In the genomic region with DNA sequence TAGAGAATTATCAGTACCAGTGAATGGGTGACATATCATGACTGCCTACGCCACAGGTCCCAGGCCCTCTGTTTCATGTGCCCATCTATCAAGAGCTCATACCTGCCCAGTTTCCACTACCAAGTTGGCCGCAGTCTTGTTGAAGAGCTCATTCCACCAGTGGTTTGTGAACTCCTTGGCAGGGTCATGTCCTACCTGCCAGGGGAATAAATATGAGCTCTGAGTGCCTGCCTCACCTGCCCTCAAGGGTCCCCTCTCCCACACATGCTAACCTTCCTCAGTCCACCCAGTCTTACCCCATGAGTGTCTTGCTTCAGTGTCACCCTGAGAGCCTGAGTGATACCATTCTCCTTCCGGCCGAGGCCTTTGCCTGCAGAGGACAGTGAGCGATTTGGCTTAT, we compare ENCODE assay signal across 29 cellular contexts. TPM values are rescaled to one million over a fixed set of nuclear protein-coding genes. Genes with fewer than 3 reads are reported as not detected.
DNase-seq lines count a peak whose midpoint lies in the region; ATAC-seq, FAIRE-seq and TF ChIP-seq lines count a peak whose summit lies in the region.
"Had no signal": no experiment of that assay in that cellular context is flagged by ENCODE, and none has a peak within 500 bp of the region (broad histone marks: within the 10 kb centered on the region; RNA-seq: fewer than 3 reads in every experiment).

No MANE protein-coding gene starts in this region.

- peaks cover 34% of the 10 kb centered on the region for H3K36me3 Mint-ChIP-seq in activated naive CD4-positive, alpha-beta T cell treated with anti-CD3 and anti-CD28 coated beads for 36 hours (ENCODE audit: low read depth)
- H3K36me3 Mint-ChIP-seq in CD4-positive, alpha-beta memory T cell = peaks cover 38 to 57% of the 10 kb centered on the region in 2 donors
- peaks cover 47% of the 10 kb centered on the region for H3K36me3 Mint-ChIP-seq in activated naive CD8-positive, alpha-beta T cell treated with anti-CD3 and anti-CD28 coated beads for 36 hours

- CTCF ChIA-PET in activated naive CD4-positive, alpha-beta T cell treated with anti-CD3 and anti-CD28 coated beads for 36 hours (lab: Charles Lee) = interaction anchor here (1.2 to 1.9 kb wide), 4 partner anchors 10 to 117 kb away, joined by 3 to 5 read pairs (median 4); no protein-coding TSS in a partner anchor
- CTCF ChIA-PET in CD4-positive, alpha-beta memory T cell (lab: Charles Lee; ENCODE audit: partially characterized antibody) = interaction anchor here (0.6 to 4.7 kb wide), 6 partner anchors 10 to 212 kb away, joined by 3 to 21 read pairs (median 3); no protein-coding TSS in a partner anchor

- no peak for ATAC-seq in GM21576 (IDR thresholded peaks at IDR 0.05; ENCODE audit: unreplicated experiment)
- ATAC-seq: left lobe of liver, PC-3 had no signal

- peak overlapping the region; percentile 9 for H3K27ac Mint-ChIP-seq in activated naive CD4-positive, alpha-beta T cell treated with anti-CD3 and anti-CD28 coated beads for 36 hours
- H3K27ac Mint-ChIP-seq in CD4-positive, alpha-beta memory T cell = peak overlapping the region in 3 of 7 donors; percentile 65 to 83 (median 68)
- H3K27ac Mint-ChIP-seq in activated naive CD8-positive, alpha-beta T cell treated with anti-CD3 and anti-CD28 coated beads for 36 hours = peak overlapping the region; percentile 97
- H3K27ac Mint-ChIP-seq: activated naive CD8-positive, alpha-beta T cell treated with anti-CD3 and anti-CD28 coated beads, Interleukin-2, amount 10 ng/mL, durations not matched to agents 7 days and 5 days had no signal

- intact Hi-C loops in activated naive CD4-positive, alpha-beta T cell treated with anti-CD3 and anti-CD28 coated beads for 36 hours (cut with micrococcal nuclease) = no loop called here
- intact Hi-C loops in CD4-positive, alpha-beta memory T cell (cut with micrococcal nuclease) = no loop called here
- intact Hi-C loops in sigmoid colon (cut with DNase I) = no loop called here

- H3K4me1 Mint-ChIP-seq in activated naive CD4-positive, alpha-beta T cell treated with anti-CD3 and anti-CD28 coated beads for 36 hours (ENCODE audit: low read depth) = peaks cover 58% of the 10 kb centered on the region
- H3K4me1 Mint-ChIP-seq in CD4-positive, alpha-beta memory T cell = peaks cover 18 to 38% (median 30%) of the 10 kb centered on the region in 4 donors
- H3K4me1 Mint-ChIP-seq in activated naive CD8-positive, alpha-beta T cell treated with anti-CD3 and anti-CD28 coated beads for 36 hours = peaks cover 41% of the 10 kb centered on the region

- H3K27ac ChIP-seq in CD4-positive, alpha-beta memory T cell (ENCODE audit: low read depth, low read length) = peak overlapping the region; percentile 19
- no peak overlapping the region for H3K27ac ChIP-seq in sigmoid colon
- H3K27ac ChIP-seq: esophagus muscularis mucosa, right atrium auricular region, tibial nerve had no signal

- no peak for DNase-seq in activated naive CD4-positive, alpha-beta T cell treated with anti-CD3 and anti-CD28 coated beads for 36 hours
- no peak for DNase-seq in activated naive CD4-positive, alpha-beta T cell (lab: John Stamatoyannopoulos, UW)
- no peak for DNase-seq in CD4-positive, alpha-beta memory T cell
- no peak for DNase-seq in activated naive CD8-positive, alpha-beta T cell treated with anti-CD3 and anti-CD28 coated beads for 36 hours
- peak; percentile 15 for DNase-seq in sigmoid colon
- no peak for DNase-seq in GM12892 (ENCODE audit: insufficient read length)
- DNase-seq in ACHN = no peak
- DNase-seq: activated CD4-positive, CD25-positive, alpha-beta regulatory T cell treated with anti-CD3 and anti-CD28 coated beads, Interleukin-2, amount 50 U/mL, for 72 hours; activated naive CD8-positive, alpha-beta T cell treated with anti-CD3 and anti-CD28 coated beads, Interleukin-2, amount 10 ng/mL, durations not matched to agents 7 days and 5 days; C1 segment of cervical spinal cord; caudate nucleus; DMS79 treated with DMSO at 0.1 percent for 48 hours; foreskin fibroblast; GF-D8; GOT3; Kasumi-1; NCI-H1417 treated with DMSO at 0.1 percent for 48 hours; NCI-H226; NCI-H69; PC-3; stimulated activated CD4-positive, alpha-beta T cell treated with anti-CD3 and anti-CD28 coated beads, Interleukin-2, amount 100 ng/mL, for 24 hours; stimulated activated CD8-positive, alpha-beta memory T cell treated with anti-CD3 and anti-CD28 coated beads, Interleukin-4, amount 100 ng/mL, for 48 hours had no signal

- TF ChIP-seq CTCF in sigmoid colon (IDR thresholded peaks at IDR 0.05) = no peak

- no peak overlapping the region for H3K4me3 Mint-ChIP-seq in activated naive CD4-positive, alpha-beta T cell treated with anti-CD3 and anti-CD28 coated beads for 36 hours
- peak overlapping the region in 1 of 8 donors; percentile 32 for H3K4me3 Mint-ChIP-seq in CD4-positive, alpha-beta memory T cell
- H3K4me3 Mint-ChIP-seq in activated naive CD8-positive, alpha-beta T cell treated with anti-CD3 and anti-CD28 coated beads for 36 hours = peak overlapping the region; percentile 4
- H3K4me3 Mint-ChIP-seq: activated naive CD8-positive, alpha-beta T cell treated with anti-CD3 and anti-CD28 coated beads, Interleukin-2, amount 10 ng/mL, durations not matched to agents 7 days and 5 days had no signal

- TF ChIP-seq POLR2A in sigmoid colon (IDR thresholded peaks at IDR 0.05) = no peak
- TF ChIP-seq POLR2A in GM12892 (IDR thresholded peaks at IDR 0.05; ENCODE audit: low read depth, low read length) = no peak

- no peaks in the 10 kb centered on the region for H3K9me3 Mint-ChIP-seq in activated naive CD4-positive, alpha-beta T cell treated with anti-CD3 and anti-CD28 coated beads for 36 hours
- peaks cover 0 to 2% (median 0%) of the 10 kb centered on the region in 8 donors for H3K9me3 Mint-ChIP-seq in CD4-positive, alpha-beta memory T cell
- no peaks in the 10 kb centered on the region for H3K9me3 Mint-ChIP-seq in activated naive CD8-positive, alpha-beta T cell treated with anti-CD3 and anti-CD28 coated beads for 36 hours
- H3K9me3 Mint-ChIP-seq: activated naive CD8-positive, alpha-beta T cell treated with anti-CD3 and anti-CD28 coated beads, Interleukin-2, amount 10 ng/mL, durations not matched to agents 7 days and 5 days had no signal

- no peak overlapping the region for H3K4me3 ChIP-seq in CD4-positive, alpha-beta memory T cell (ENCODE audit: low read length in 2 of 2)
- H3K4me3 ChIP-seq in sigmoid colon = no peak overlapping the region
- H3K4me3 ChIP-seq: esophagus muscularis mucosa, right atrium auricular region, tibial nerve had no signal

- H3K4me1 ChIP-seq in CD4-positive, alpha-beta memory T cell (ENCODE audit: insufficient read depth, low read length) = peaks cover 29% of the 10 kb centered on the region
- H3K4me1 ChIP-seq in sigmoid colon = peaks cover 0 to 20% (median 18%) of the 10 kb centered on the region in 4 donors

- POLR2A ChIA-PET in CD4-positive, alpha-beta memory T cell (lab: Charles Lee; ENCODE audit: partially characterized antibody) = interaction anchor here (2.9 kb wide), 1 partner anchor 97 kb away, joined by 13 read pairs; a partner anchor contains a TSS

- peaks cover 33% of the 10 kb centered on the region for H3K36me3 ChIP-seq in CD4-positive, alpha-beta memory T cell (ENCODE audit: insufficient read depth, low read length)
- peaks cover 0 to 57% (median 16%) of the 10 kb centered on the region in 4 donors for H3K36me3 ChIP-seq in sigmoid colon

- 97 to 98% methylated on average over 5 of the region's 5 CpGs for WGBS in sigmoid colon, 2 donors

- no peak for TF ChIP-seq EP300 in sigmoid colon (IDR thresholded peaks at IDR 0.05)

- no peaks in the 10 kb centered on the region for H3K27me3 ChIP-seq in CD4-positive, alpha-beta memory T cell (ENCODE audit: insufficient read depth, low read length)
- no peaks in the 10 kb centered on the region for H3K27me3 ChIP-seq in sigmoid colon
- H3K27me3 ChIP-seq: esophagus muscularis mucosa, right atrium auricular region, tibial nerve had no signal

- FAIRE-seq in GM12892 (lab: Jason Lieb, UNC) = no peak
- FAIRE-seq: TTC549 had no signal

- in situ Hi-C loops in ACHN (cut with HindIII; ENCODE audit: low pct_ligation_motif_present, low pct_unique_long_range_greater_than_20kb, low sequenced_read_pairs) = no loop called here

- no peaks in the 10 kb centered on the region for H3K27me3 Mint-ChIP-seq in activated naive CD4-positive, alpha-beta T cell treated with anti-CD3 and anti-CD28 coated beads for 36 hours (ENCODE audit: low read depth)
- H3K27me3 Mint-ChIP-seq in CD4-positive, alpha-beta memory T cell = no peaks in the 10 kb centered on the region
- H3K27me3 Mint-ChIP-seq in activated naive CD8-positive, alpha-beta T cell treated with anti-CD3 and anti-CD28 coated beads for 36 hours = no peaks in the 10 kb centered on the region
- H3K27me3 Mint-ChIP-seq: activated naive CD8-positive, alpha-beta T cell treated with anti-CD3 and anti-CD28 coated beads, Interleukin-2, amount 10 ng/mL, durations not matched to agents 7 days and 5 days had no signal

- no peaks in the 10 kb centered on the region for H3K9me3 ChIP-seq in CD4-positive, alpha-beta memory T cell (ENCODE audit: control insufficient read depth in 1 of 2, low read length in 2 of 2)
- H3K9me3 ChIP-seq in sigmoid colon = no peaks in the 10 kb centered on the region
- H3K9me3 ChIP-seq: esophagus muscularis mucosa, right atrium auricular region, tibial nerve had no signal

RNA-seq across cellular contexts. Expression of a gene that starts 3.2 kb away (rescaled TPM):
- 10 to 100 TPM; 37.5 to 38.3 TPM for total RNA-seq in activated naive CD4-positive, alpha-beta T cell treated with anti-CD3 and anti-CD28 coated beads for 36 hours
- total RNA-seq in CD4-positive, alpha-beta memory T cell = 10 to 100 TPM; 26.9 to 30.7 TPM
- 10 to 100 TPM in 1 of 2 donors, 1 to 10 TPM in 1; 8.1 to 58.5 TPM for polyA plus RNA-seq in CD4-positive, alpha-beta memory T cell
- total RNA-seq in activated naive CD8-positive, alpha-beta T cell treated with anti-CD3 and anti-CD28 coated beads for 36 hours = 100 to 1,000 TPM; 103 TPM
- 10 to 100 TPM; 12.2 to 22.9 (median 17.3) TPM for total RNA-seq in sigmoid colon
- polyA plus RNA-seq in sigmoid colon = 10 to 100 TPM; 10.2 to 32.9 (median 18.0) TPM
- polyA plus RNA-seq in GM12892 (2012; ENCODE audit: missing spikeins) = 42.9 TPM

RNA-seq across cellular contexts. Expression of a gene that starts 6.5 kb away (rescaled TPM):
- 10 to 100 TPM; 77.4 to 84.6 TPM for total RNA-seq in activated naive CD4-positive, alpha-beta T cell treated with anti-CD3 and anti-CD28 coated beads for 36 hours
- total RNA-seq in CD4-positive, alpha-beta memory T cell = 10 to 100 TPM; 46.7 to 49.5 TPM
- 100 to 1,000 TPM in 1 of 2 donors, 10 to 100 TPM in 1; 93.3 to 152 TPM for polyA plus RNA-seq in CD4-positive, alpha-beta memory T cell
- total RNA-seq in activated naive CD8-positive, alpha-beta T cell treated with anti-CD3 and anti-CD28 coated beads for 36 hours = 10 to 100 TPM; 65.9 to 68.2 TPM
- total RNA-seq in sigmoid colon = 100 to 1,000 TPM in 1 of 4 donors, 10 to 100 TPM in 3; 59.3 to 113 (median 67.2) TPM
- 10 to 100 TPM; 80.8 to 91.6 (median 84.1) TPM for polyA plus RNA-seq in sigmoid colon
- 57.6 TPM for polyA plus RNA-seq in GM12892 (2012; ENCODE audit: missing spikeins)

RNA-seq across cellular contexts. Expression of a gene that starts 18.6 kb away (rescaled TPM):
- 1 to 10 TPM; 3.1 to 3.9 TPM for total RNA-seq in activated naive CD4-positive, alpha-beta T cell treated with anti-CD3 and anti-CD28 coated beads for 36 hours
- total RNA-seq in CD4-positive, alpha-beta memory T cell = under 1 TPM; 0.84 to 0.91 TPM
- under 1 TPM in 1 of 2 donors, not detected in 1; 0.12 TPM for polyA plus RNA-seq in CD4-positive, alpha-beta memory T cell
- total RNA-seq in activated naive CD8-positive, alpha-beta T cell treated with anti-CD3 and anti-CD28 coated beads for 36 hours = 10 to 100 TPM; 18.7 to 19.6 TPM
- total RNA-seq in sigmoid colon = not detected
- 1 to 10 TPM in 1 of 3 donors, not detected in 2; 2.6 TPM for polyA plus RNA-seq in sigmoid colon
- polyA plus RNA-seq in GM12892 (2012; ENCODE audit: missing spikeins) = 0.68 TPM
- total RNA-seq: esophagus muscularis mucosa, left lobe of liver, PC-3, right atrium auricular region, tibial nerve had no signal

RNA-seq across cellular contexts. Expression of a gene that starts 21.1 kb away (rescaled TPM):
- total RNA-seq in activated naive CD4-positive, alpha-beta T cell treated with anti-CD3 and anti-CD28 coated beads for 36 hours = under 1 TPM; 0.40 to 0.55 TPM
- total RNA-seq in CD4-positive, alpha-beta memory T cell = not detected
- not detected for polyA plus RNA-seq in CD4-positive, alpha-beta memory T cell
- total RNA-seq in activated naive CD8-positive, alpha-beta T cell treated with anti-CD3 and anti-CD28 coated beads for 36 hours = not detected
- 1 to 10 TPM in 1 of 4 donors, under 1 TPM in 1, not detected in 2; 0.71 to 1.2 TPM for total RNA-seq in sigmoid colon
- polyA plus RNA-seq in sigmoid colon = under 1 TPM in 1 of 3 donors, not detected in 2; 0.10 TPM
- polyA plus RNA-seq in GM12892 (2012; ENCODE audit: missing spikeins) = not detected
- total RNA-seq: left lobe of liver; T-helper 1 cell treated with Interleukin-12 subunit alpha and Interleukin-12 subunit beta and Interleukin-4 antibody, amounts not matched to agents 30 ng/mL and 1 ng/mL, for 36 hours had no signal

RNA-seq across cellular contexts. Expression of a gene that starts 25.8 kb away (rescaled TPM):
- 10 to 100 TPM in 1 of 2 experiments, 1 to 10 TPM in 1; 9.4 to 10.6 TPM for total RNA-seq in activated naive CD4-positive, alpha-beta T cell treated with anti-CD3 and anti-CD28 coated beads for 36 hours
- not detected for total RNA-seq in CD4-positive, alpha-beta memory T cell
- polyA plus RNA-seq in CD4-positive, alpha-beta memory T cell = not detected
- 10 to 100 TPM; 13.5 to 14.9 TPM for total RNA-seq in activated naive CD8-positive, alpha-beta T cell treated with anti-CD3 and anti-CD28 coated beads for 36 hours
- under 1 TPM in 3 of 4 donors, not detected in 1; 0.55 to 0.81 (median 0.71) TPM for total RNA-seq in sigmoid colon
- 10 to 100 TPM in 1 of 3 donors, under 1 TPM in 2; 0.60 to 11.2 (median 0.92) TPM for polyA plus RNA-seq in sigmoid colon
- polyA plus RNA-seq in GM12892 (2012; ENCODE audit: missing spikeins) = 4.8 TPM

Comparison
In these comparisons a context has a peak if more than half of its experiments do, and no peak if none do; other contexts are left out.
1. RNA of a gene that starts 18.6 kb away (total RNA-seq): 18.7 to 19.6 TPM in activated naive CD8-positive, alpha-beta T cell treated with anti-CD3 and anti-CD28 coated beads for 36 hours; 3.1 to 3.9 TPM in activated naive CD4-positive, alpha-beta T cell treated with anti-CD3 and anti-CD28 coated beads for 36 hours, 0.84 to 0.91 TPM in CD4-positive, alpha-beta memory T cell and not detected in sigmoid colon; every median in the first group is over 4 times any median in the second.